16 cellular contexts compared by ENCODE assay signal in the genomic region with DNA sequence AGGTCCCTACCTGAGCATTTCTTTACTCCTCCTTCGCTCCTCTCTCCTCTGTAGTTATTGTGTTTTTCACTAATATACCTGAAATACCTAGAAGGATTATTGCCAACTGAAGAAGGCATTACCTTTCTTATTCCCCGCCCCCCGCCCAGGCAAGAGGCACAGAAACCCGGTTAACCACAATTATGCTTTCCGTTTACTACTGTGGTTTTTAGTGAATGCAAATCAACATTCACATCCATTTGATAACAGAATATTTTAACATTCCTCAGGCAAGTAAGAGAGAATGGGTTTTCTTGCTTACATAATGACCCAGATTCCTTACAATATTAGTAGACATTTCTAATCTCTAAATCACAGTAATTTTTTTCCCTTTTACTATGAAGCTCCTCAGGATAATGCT.
DNase-seq lines count a peak whose midpoint lies in the region; ATAC-seq, FAIRE-seq and TF ChIP-seq lines count a peak whose summit lies in the region.
"Had no signal": no experiment of that assay in that cellular context is flagged by ENCODE, and none has a peak within 500 bp of the region (broad histone marks: within the 10 kb centered on the region; RNA-seq: fewer than 3 reads in every experiment).

No MANE protein-coding gene starts in this region.

- no peaks in the 10 kb centered on the region for H3K9me3 ChIP-seq in mammary epithelial cell (replicated peaks; ENCODE audit: insufficient read depth, low read length)
- H3K9me3 ChIP-seq: gastrocnemius medialis had no signal

- intact Hi-C loops in mammary epithelial cell (cut with micrococcal nuclease) (no loop called here), MCF 10A (cut with micrococcal nuclease) (no loop called here)

- H3K79me2 ChIP-seq in mammary epithelial cell (ENCODE audit: insufficient read depth, low read length), result no peaks in the 10 kb centered on the region

- H3K27me3 Mint-ChIP-seq in MCF 10A (ENCODE audit: insufficient read depth, unreplicated experiment), result no peaks in the 10 kb centered on the region
- H3K27me3 Mint-ChIP-seq in stimulated activated naive CD8-positive, alpha-beta T cell treated with anti-CD3 and anti-CD28 coated beads, Interleukin-15, amount 100 ng/mL, for 72 hours, result no peaks in the 10 kb centered on the region
- H3K27me3 Mint-ChIP-seq in stimulated activated memory B cell treated with anti-CD40 and anti-IgM and Interleukin-4, amounts not matched to agents 10 μg/mL and 1 μg/mL and 100 μg/mL, for 72 hours, result no peaks in the 10 kb centered on the region

- DNase-seq in mammary epithelial cell (peak; percentile 42), MCF 10A (ENCODE audit: unreplicated experiment) (no peak), RCC 7860 (ENCODE audit: low spot score) (peak; percentile 27), astrocyte of the cerebellum (ENCODE audit: low read depth) (peak; percentile 32), cerebellum (ENCODE audit: low spot score) (no peak), NCI-H524 (lab: John Stamatoyannopoulos, UW) (no peak)
- DNase-seq in stimulated activated naive CD8-positive, alpha-beta T cell treated with anti-CD3 and anti-CD28 coated beads, Interleukin-15, amount 100 ng/mL, for 72 hours, result no peak
- DNase-seq: brain microvascular endothelial cell, DMS53, endodermal cell, gastrocnemius medialis, NCI-H2081 treated with DMSO at 0.1 percent for 48 hours, ovary, WERI-Rb-1 had no signal

- POLR2A ChIA-PET in MCF 10A (lab: Yijun Ruan, JAX), result no interaction called here

- no peak overlapping the region for H3K9ac ChIP-seq in mammary epithelial cell (ENCODE audit: insufficient read depth, low read length)

- dilution Hi-C loops in mammary epithelial cell (cut with HindIII; ENCODE audit: low sequenced_read_pairs), result no loop called here

- H3K9me3 Mint-ChIP-seq in MCF 10A (ENCODE audit: unreplicated experiment), result peaks cover 22% of the 10 kb centered on the region
- H3K9me3 Mint-ChIP-seq in stimulated activated naive CD8-positive, alpha-beta T cell treated with anti-CD3 and anti-CD28 coated beads, Interleukin-15, amount 100 ng/mL, for 72 hours, result no peaks in the 10 kb centered on the region
- H3K9me3 Mint-ChIP-seq in stimulated activated memory B cell treated with anti-CD40 and anti-IgM and Interleukin-4, amounts not matched to agents 10 μg/mL and 1 μg/mL and 100 μg/mL, for 72 hours, result no peaks in the 10 kb centered on the region
- H3K9me3 Mint-ChIP-seq: endodermal cell, mesothelial cell of epicardium had no signal

- CTCF ChIA-PET in mammary epithelial cell (lab: Charles Lee; ENCODE audit: low non-redundant PET), result no interaction called here
- CTCF ChIA-PET in MCF 10A (lab: Yijun Ruan, JAX), result no interaction called here

- H3K27ac ChIP-seq in mammary epithelial cell (ENCODE audit: insufficient read depth, low read depth, low read length), result no peak overlapping the region
- H3K27ac ChIP-seq: brain microvascular endothelial cell, gastrocnemius medialis, ovary, WERI-Rb-1 had no signal

- H3K36me3 ChIP-seq in mammary epithelial cell (ENCODE audit: insufficient read depth, low read length), result no peaks in the 10 kb centered on the region
- H3K36me3 ChIP-seq: brain microvascular endothelial cell, gastrocnemius medialis, ovary, WERI-Rb-1 had no signal

- H3K4me2 ChIP-seq in mammary epithelial cell (ENCODE audit: insufficient read depth, low read depth, low read length), result peak overlapping the region; percentile 1

- H3K4me1 ChIP-seq in mammary epithelial cell (ENCODE audit: insufficient read depth, low read length), result peaks cover 17% of the 10 kb centered on the region
- H3K4me1 ChIP-seq: gastrocnemius medialis had no signal

- in situ Hi-C loops in mammary epithelial cell (cut with MboI; ENCODE audit: low sequenced_read_pairs in 2 of 2) (no loop called here), astrocyte of the cerebellum (cut with HindIII; ENCODE audit: low sequenced_read_pairs) (no loop called here)

- H3K4me1 Mint-ChIP-seq in MCF 10A (ENCODE audit: insufficient read depth, unreplicated experiment), result no peaks in the 10 kb centered on the region
- peaks cover 73% of the 10 kb centered on the region for H3K4me1 Mint-ChIP-seq in stimulated activated naive CD8-positive, alpha-beta T cell treated with anti-CD3 and anti-CD28 coated beads, Interleukin-15, amount 100 ng/mL, for 72 hours
- H3K4me1 Mint-ChIP-seq in stimulated activated memory B cell treated with anti-CD40 and anti-IgM and Interleukin-4, amounts not matched to agents 10 μg/mL and 1 μg/mL and 100 μg/mL, for 72 hours, result no peaks in the 10 kb centered on the region

- H2AFZ ChIP-seq in mammary epithelial cell (ENCODE audit: low read depth, low read length), result no peak overlapping the region

- H3K4me3 ChIP-seq in mammary epithelial cell (replicated peaks in 1 of 3; ENCODE audit: insufficient read depth in 1 of 3, low read depth in 2 of 3, low read length in 3 of 3) (no peak overlapping the region), astrocyte of the cerebellum (ENCODE audit: low read depth, low read length) (no peak overlapping the region)
- H3K4me3 ChIP-seq: gastrocnemius medialis, ovary had no signal

- FAIRE-seq in RCC 7860 (lab: Jason Lieb, UNC), result no peak

- BruUV-seq in mammary epithelial cell (replicated peaks; lab: Mats Ljungman, UMichigan) (no TSS peak), MCF 10A (replicated peaks; lab: Mats Ljungman, UMichigan) (no TSS peak)

- H3K4me3 Mint-ChIP-seq in MCF 10A (ENCODE audit: unreplicated experiment), result no peak overlapping the region
- peak overlapping the region; percentile 22 to 48 for H3K4me3 Mint-ChIP-seq in stimulated activated naive CD8-positive, alpha-beta T cell treated with anti-CD3 and anti-CD28 coated beads, Interleukin-15, amount 100 ng/mL, for 72 hours
- no peak overlapping the region for H3K4me3 Mint-ChIP-seq in stimulated activated memory B cell treated with anti-CD40 and anti-IgM and Interleukin-4, amounts not matched to agents 10 μg/mL and 1 μg/mL and 100 μg/mL, for 72 hours
- H3K4me3 Mint-ChIP-seq: endodermal cell, mesothelial cell of epicardium had no signal

- TF ChIP-seq CTCF in mammary epithelial cell (conservative IDR thresholded peaks at IDR 0.05 in 1 of 2, IDR thresholded peaks at IDR 0.05 in 1 of 2; ENCODE audit: extremely low read depth in 1 of 2, insufficient read depth in 1 of 2, low read depth in 1 of 2, low read length in 2 of 2), result no peak
- no peak for TF ChIP-seq CTCF in MCF 10A (IDR thresholded peaks at IDR 0.05; ENCODE audit: unreplicated experiment)
- no peak for TF ChIP-seq CTCF in astrocyte of the cerebellum (IDR thresholded peaks at IDR 0.05; ENCODE audit: low read depth, low read length, missing control alignments)

- no peak overlapping the region for H3K27ac Mint-ChIP-seq in MCF 10A (ENCODE audit: low read depth, unreplicated experiment)
- H3K27ac Mint-ChIP-seq in stimulated activated naive CD8-positive, alpha-beta T cell treated with anti-CD3 and anti-CD28 coated beads, Interleukin-15, amount 100 ng/mL, for 72 hours, result peak overlapping the region in 1 of 2 donors; percentile 35
- H3K27ac Mint-ChIP-seq in stimulated activated memory B cell treated with anti-CD40 and anti-IgM and Interleukin-4, amounts not matched to agents 10 μg/mL and 1 μg/mL and 100 μg/mL, for 72 hours, result no peak overlapping the region
- H3K27ac Mint-ChIP-seq: endodermal cell, mesothelial cell of epicardium had no signal

- no peaks in the 10 kb centered on the region for H4K20me1 ChIP-seq in mammary epithelial cell (ENCODE audit: insufficient read depth, low read length)

- no peak for ATAC-seq in stimulated activated naive CD8-positive, alpha-beta T cell treated with anti-CD3 and anti-CD28 coated beads, Interleukin-15, amount 100 ng/mL, for 72 hours
- no peak for ATAC-seq in stimulated activated memory B cell treated with anti-CD40 and anti-IgM and Interleukin-4, amounts not matched to agents 10 μg/mL and 1 μg/mL and 100 μg/mL, for 72 hours
- ATAC-seq: gastrocnemius medialis had no signal

- no peaks in the 10 kb centered on the region for H3K27me3 ChIP-seq in mammary epithelial cell (ENCODE audit: insufficient read depth, low read length)
- H3K27me3 ChIP-seq: brain microvascular endothelial cell, gastrocnemius medialis, ovary had no signal

- H3K36me3 Mint-ChIP-seq in MCF 10A (ENCODE audit: insufficient read depth, unreplicated experiment), result no peaks in the 10 kb centered on the region
- no peaks in the 10 kb centered on the region for H3K36me3 Mint-ChIP-seq in stimulated activated memory B cell treated with anti-CD40 and anti-IgM and Interleukin-4, amounts not matched to agents 10 μg/mL and 1 μg/mL and 100 μg/mL, for 72 hours

- 58% methylated on average over 5 of the region's 5 CpGs for WGBS in mammary epithelial cell (ENCODE audit: low coverage, missing lambda C conversion rate)

Comparison
In these comparisons a context has a peak if more than half of its experiments do, and no peak if none do; other contexts are left out.
1. DNase-seq: peak in mammary epithelial cell (single experiment), RCC 7860 (single experiment) and astrocyte of the cerebellum (single experiment); none in MCF 10A (single experiment), stimulated activated naive CD8-positive, alpha-beta T cell treated with anti-CD3 and anti-CD28 coated beads, Interleukin-15, amount 100 ng/mL, for 72 hours (0 of 2), cerebellum (single experiment) and NCI-H524 (0 of 2).
2. H3K4me3 Mint-ChIP-seq: peak in stimulated activated naive CD8-positive, alpha-beta T cell treated with anti-CD3 and anti-CD28 coated beads, Interleukin-15, amount 100 ng/mL, for 72 hours (2 of 2); none in MCF 10A (single experiment) and stimulated activated memory B cell treated with anti-CD40 and anti-IgM and Interleukin-4, amounts not matched to agents 10 μg/mL and 1 μg/mL and 100 μg/mL, for 72 hours (single experiment).